Comparison of ENCODE assay signal across 1 cellular context in the genomic region with DNA sequence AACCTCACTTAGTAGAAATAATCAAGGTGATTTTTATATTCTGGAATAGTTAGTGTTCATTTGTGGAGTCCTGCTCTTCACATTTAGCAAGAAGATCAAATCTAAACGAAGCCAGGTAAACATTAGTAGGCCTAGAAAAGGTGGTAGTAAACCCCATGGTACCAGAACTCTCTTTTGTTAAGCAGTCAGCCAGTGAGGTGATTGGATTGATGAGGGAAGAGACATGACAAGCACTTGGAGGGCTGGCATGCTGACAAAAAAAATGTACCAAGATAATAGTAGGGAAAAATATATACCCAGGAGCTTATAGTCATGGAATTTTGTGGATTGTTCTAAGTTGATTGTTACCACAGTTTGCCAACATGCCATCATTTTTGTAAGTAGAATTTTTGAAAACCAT.
TF ChIP-seq lines count a peak whose summit lies in the region.

No MANE protein-coding gene starts in this region.

TF ChIP-seq in H1, 55 proteins besides CTCF, POLR2A, EP300 and RAD21 (continued from another document):
- TF ChIP-seq PHF8 (conservative IDR thresholded peaks at IDR 0.05; ENCODE audit: low read depth, low read length) (no peak), GABPA (IDR thresholded peaks at IDR 0.05; ENCODE audit: borderline replicate concordance, insufficient read depth, low read length) (no peak), KDM1A (IDR thresholded peaks at IDR 0.05; ENCODE audit: borderline replicate concordance, low read length) (no peak)
